In genomic region chr2:208306291-208306690, GRCh38 we compare ENCODE assay signal across 22 cellular contexts. TPM values are rescaled to one million over a fixed set of nuclear protein-coding genes. Genes with fewer than 3 reads are reported as not detected.
DNase-seq lines count a peak whose midpoint lies in the region; ATAC-seq lines count a peak whose summit lies in the region.
"Had no signal": no experiment of that assay in that cellular context is flagged by ENCODE, and none has a peak within 500 bp of the region (broad histone marks: within the 10 kb centered on the region; RNA-seq: fewer than 3 reads in every experiment).

No MANE protein-coding gene starts in this region.

- H3K27me3 Mint-ChIP-seq in naive B cell, result no peaks in the 10 kb centered on the region
- H3K27me3 Mint-ChIP-seq: effector memory CD8-positive, alpha-beta T cell; natural killer cell treated with Interleukin-12 subunit alpha and Interleukin-12 subunit beta and Interleukin-15 and Interleukin-18, amount 100 ng/mL, for 72 hours; T-helper 17 cell had no signal

- no peaks in the 10 kb centered on the region for H3K9me3 Mint-ChIP-seq in naive B cell
- H3K9me3 Mint-ChIP-seq: activated T-cell treated with anti-CD3 and anti-CD28 coated beads, Interleukin-2, amount 50 U/mL, for 72 hours; effector memory CD8-positive, alpha-beta T cell; mesothelial cell of epicardium; natural killer cell treated with Interleukin-12 subunit alpha and Interleukin-12 subunit beta and Interleukin-15 and Interleukin-18, amount 100 ng/mL, for 72 hours had no signal

- H3K27ac Mint-ChIP-seq in naive B cell, result peak overlapping the region in 4 of 6 donors; percentile 6 to 75 (median 25)
- H3K27ac Mint-ChIP-seq: activated T-cell treated with anti-CD3 and anti-CD28 coated beads, Interleukin-2, amount 50 U/mL, for 72 hours; effector memory CD8-positive, alpha-beta T cell; mesothelial cell of epicardium; natural killer cell treated with Interleukin-12 subunit alpha and Interleukin-12 subunit beta and Interleukin-15 and Interleukin-18, amount 100 ng/mL, for 72 hours; T-helper 17 cell had no signal

- no peak overlapping the region for H3K4me3 Mint-ChIP-seq in naive B cell
- H3K4me3 Mint-ChIP-seq: activated T-cell treated with anti-CD3 and anti-CD28 coated beads, Interleukin-2, amount 50 U/mL, for 72 hours; effector memory CD8-positive, alpha-beta T cell; mesothelial cell of epicardium; natural killer cell treated with Interleukin-12 subunit alpha and Interleukin-12 subunit beta and Interleukin-15 and Interleukin-18, amount 100 ng/mL, for 72 hours; T-helper 17 cell had no signal

- H3K4me1 Mint-ChIP-seq in naive B cell, result peaks cover 11 to 21% (median 13%) of the 10 kb centered on the region in 3 donors

- DNase-seq in AG20443 (ENCODE audit: low spot score), result peak; percentile 24
- DNase-seq in HCEC 1CT, result peak; percentile 65
- peak; percentile 35 for DNase-seq in epidermal melanocyte (ENCODE audit: insufficient read length, low spot score)
- no peak for DNase-seq in naive B cell
- no peak for DNase-seq in HK-2 (ENCODE audit: unreplicated experiment)
- DNase-seq: activated CD4-positive, alpha-beta T cell treated with anti-CD3 and anti-CD28 coated beads for 48 hours; activated naive CD4-positive, alpha-beta T cell treated with anti-CD3 and anti-CD28 coated beads, Interleukin-2, amount 50 U/mL, for 16 hours; activated T-cell treated with anti-CD3 and anti-CD28 coated beads, Interleukin-2, amount 50 U/mL, for 72 hours; BE2C; DMS79 treated with DMSO at 0.1 percent for 48 hours; effector memory CD8-positive, alpha-beta T cell; left lung; NCI-H1436 treated with DMSO at 0.1 percent for 48 hours; NCI-H510A; NK-92 treated with Interleukin-12 subunit alpha and Interleukin-12 subunit beta, amount 100 ng/mL, for 24 hours; sigmoid colon; T-helper 17 cell had no signal

- peaks cover 20 to 36% of the 10 kb centered on the region in 2 donors for H3K36me3 Mint-ChIP-seq in naive B cell

- no peak for ATAC-seq in naive B cell (ENCODE audit: low read depth in 2 of 2)
- no peak for ATAC-seq in HG03460 (IDR thresholded peaks at IDR 0.05; ENCODE audit: unreplicated experiment)
- no peak for ATAC-seq in GM21529 (IDR thresholded peaks at IDR 0.05; ENCODE audit: unreplicated experiment)
- ATAC-seq: activated T-cell treated with anti-CD3 and anti-CD28 coated beads, Interleukin-2, amount 50 U/mL, for 72 hours; effector memory CD8-positive, alpha-beta T cell; K562; left lung; natural killer cell treated with Interleukin-12 subunit alpha and Interleukin-12 subunit beta and Interleukin-15 and Interleukin-18, amount 100 ng/mL, for 72 hours; T-helper 17 cell had no signal

RNA-seq across cellular contexts. Expression of gene PIKFYVE, which starts 40.2 kb away (rescaled TPM):
- 10 to 100 TPM in 5 of 6 donors, 1 to 10 TPM in 1; 3.6 to 16.8 (median 13.9) TPM for polyA plus RNA-seq in naive B cell (ENCODE audit: low read depth in 6 of 6)

RNA-seq across cellular contexts. Expression of gene IDH1, which starts 51.4 kb away (rescaled TPM):
- polyA plus RNA-seq in naive B cell (ENCODE audit: low read depth in 6 of 6), result 10 to 100 TPM in 2 of 6 donors, 1 to 10 TPM in 4; 6.7 to 10.6 (median 8.7) TPM

Comparison
In these comparisons a context has a peak if more than half of its experiments do, and no peak if none do; other contexts are left out.
1. DNase-seq: peak in AG20443 (single experiment), HCEC 1CT (single experiment) and epidermal melanocyte (single experiment); none in naive B cell (single experiment) and HK-2 (single experiment).